ENCODE assay signal across 20 cellular contexts in the genomic region with DNA sequence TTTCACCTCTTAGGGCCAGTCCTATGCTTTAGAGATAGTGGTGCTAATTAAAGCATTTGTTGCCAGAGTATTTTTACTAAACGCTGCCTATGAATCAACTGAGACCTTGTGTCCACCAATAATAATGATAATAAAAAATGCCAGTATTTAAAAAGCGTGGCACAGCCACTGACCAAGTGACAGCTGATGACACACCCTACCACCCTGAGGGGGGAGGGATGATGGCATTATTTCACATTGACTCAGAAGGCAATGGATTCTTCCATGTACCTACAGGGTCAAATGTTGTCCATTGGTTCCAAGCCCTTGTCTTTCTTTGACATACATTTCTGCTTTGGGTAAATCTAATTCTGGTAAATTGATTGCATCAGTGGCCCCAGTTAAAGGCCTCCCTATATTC.
"Had no signal": no experiment of that assay in that cellular context is flagged by ENCODE, and none has a peak within 500 bp of the region (broad histone marks: within the 10 kb centered on the region; RNA-seq: fewer than 3 reads in every experiment).

No MANE protein-coding gene starts in this region.

- H3K4me3 ChIP-seq: coronary artery, dorsolateral prefrontal cortex, hepatocyte, pancreas, smooth muscle cell, suprapubic skin, thyroid gland, upper lobe of left lung, uterus had no signal

- H3K9me3 ChIP-seq: pancreas, suprapubic skin, thyroid gland, upper lobe of left lung, uterus had no signal

- H3K36me3 Mint-ChIP-seq: natural killer cell treated with Interleukin-12 subunit alpha and Interleukin-12 subunit beta and Interleukin-15 and Interleukin-18, amount 100 ng/mL, for 72 hours had no signal

- ATAC-seq: left colon; natural killer cell treated with Interleukin-12 subunit alpha and Interleukin-12 subunit beta and Interleukin-15 and Interleukin-18, amount 100 ng/mL, for 72 hours; pancreas; right cardiac atrium; stimulated activated naive CD8-positive, alpha-beta T cell treated with anti-CD3 and anti-CD28 coated beads, Interleukin-15, Interleukin-2, amounts not matched to agents 100 U/mL and 50 U/mL, for 24 hours had no signal

- H3K4me1 ChIP-seq: pancreas, suprapubic skin, thyroid gland, upper lobe of left lung, uterus had no signal

- H3K4me3 Mint-ChIP-seq: natural killer cell treated with Interleukin-12 subunit alpha and Interleukin-12 subunit beta and Interleukin-15 and Interleukin-18, amount 100 ng/mL, for 72 hours had no signal

- H3K4me2 ChIP-seq: hepatocyte, smooth muscle cell had no signal

- H3K9me3 Mint-ChIP-seq: natural killer cell treated with Interleukin-12 subunit alpha and Interleukin-12 subunit beta and Interleukin-15 and Interleukin-18, amount 100 ng/mL, for 72 hours had no signal

- H3K27me3 Mint-ChIP-seq: progenitor cell of endocrine pancreas had no signal

- DNase-seq: dorsolateral prefrontal cortex; effector CD8-positive, alpha-beta T cell; foreskin melanocyte; head of caudate nucleus; kidney; left colon; occipital lobe; pancreas; right cardiac atrium; stimulated activated CD4-positive, alpha-beta T cell treated with anti-CD3 and anti-CD28 coated beads, Interleukin-2, amount 100 ng/mL, for 48 hours; stimulated activated naive CD8-positive, alpha-beta T cell treated with anti-CD3 and anti-CD28 coated beads, Interleukin-15, Interleukin-2, amounts not matched to agents 100 U/mL and 50 U/mL, for 24 hours; thyroid gland; upper lobe of left lung; uterus had no signal

- H3K27ac Mint-ChIP-seq: natural killer cell treated with Interleukin-12 subunit alpha and Interleukin-12 subunit beta and Interleukin-15 and Interleukin-18, amount 100 ng/mL, for 72 hours; progenitor cell of endocrine pancreas had no signal

- H3K36me3 ChIP-seq: pancreas, suprapubic skin, thyroid gland, upper lobe of left lung, uterus had no signal

- H2AFZ ChIP-seq: hepatocyte had no signal

- H3K27ac ChIP-seq: coronary artery, dorsolateral prefrontal cortex, hepatocyte, pancreas, suprapubic skin, thyroid gland, upper lobe of left lung, uterus had no signal

- H3K27me3 ChIP-seq: hepatocyte, pancreas, suprapubic skin, thyroid gland, upper lobe of left lung, uterus had no signal
